ENCODE assay signal across 8 cellular contexts in the genomic region with DNA sequence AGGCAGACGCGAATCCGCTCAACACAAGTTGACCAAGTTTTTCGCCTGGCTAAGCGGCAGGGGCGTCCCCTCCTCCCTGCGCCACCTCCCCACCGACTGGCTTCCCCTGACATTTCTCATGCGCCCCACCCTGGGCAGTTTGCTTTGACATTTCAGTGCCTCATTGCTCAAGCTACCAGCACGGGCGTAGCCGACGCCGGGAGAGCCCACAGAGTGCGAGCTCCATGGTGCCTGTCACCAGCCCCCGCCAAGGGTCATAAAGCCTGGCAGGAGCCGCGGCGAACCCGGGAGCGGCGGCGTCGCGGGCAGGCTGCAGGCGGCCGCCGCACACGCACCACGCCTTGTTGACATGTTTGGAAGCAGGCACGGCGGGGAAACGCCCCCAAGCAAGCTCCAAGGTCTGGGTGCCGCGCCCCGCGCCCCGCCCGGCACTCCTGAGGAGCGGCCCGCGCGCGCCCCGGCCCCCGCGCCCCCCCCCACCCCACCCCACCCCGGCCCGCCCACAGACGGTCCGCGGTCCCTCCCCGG. TPM values are rescaled to one million over a fixed set of nuclear protein-coding genes. Genes with fewer than 3 reads are reported as not detected.
A peak's percentile ranks its signal among the peaks of the same experiment; 100 is the strongest.
DNase-seq lines count a peak whose midpoint lies in the region; ATAC-seq, FAIRE-seq and TF ChIP-seq lines count a peak whose summit lies in the region.

No MANE protein-coding gene starts in this region.

- intact Hi-C loops in left cardiac atrium (cut with DNase I) (no loop called here), prostate gland (cut with DNase I) (loop anchor here (2.0 kb wide), 2 partner anchors 34 to 300 kb away; a partner anchor contains a TSS)

- peak; percentile 67 for DNase-seq in G401 (ENCODE audit: low spot score)
- DNase-seq in GM23248 = peak; percentile 86
- peak; percentile 62 to 71 for DNase-seq in Kasumi-1 (lab: John Stamatoyannopoulos, UW)
- DNase-seq in activated naive CD8-positive, alpha-beta T cell treated with anti-CD3 and anti-CD28 coated beads, Interleukin-2, amount 50 U/mL, for 24 hours = peak; percentile 84
- peak; percentile 86 for DNase-seq in left cardiac atrium
- DNase-seq in prostate gland (ENCODE audit: low spot score) = peak; percentile 83
- peak; percentile 68 for DNase-seq in urothelium cell line (ENCODE audit: low spot score)

- no peaks in the 10 kb centered on the region for H3K9me3 Mint-ChIP-seq in activated naive CD8-positive, alpha-beta T cell treated with anti-CD3 and anti-CD28 coated beads, Interleukin-2, amount 50 U/mL, for 24 hours

- peak overlapping the region; percentile 100 for H3K4me2 ChIP-seq in GM23248 (ENCODE audit: unreplicated experiment)
- peak overlapping the region; percentile 99 for H3K4me2 ChIP-seq in SU-DHL-6 (ENCODE audit: low read depth, low read length, poor library complexity, severe bottlenecking)

- H3F3A ChIP-seq in GM23248 (ENCODE audit: insufficient read depth) (peaks cover 37% of the 10 kb centered on the region), SU-DHL-6 (ENCODE audit: insufficient read depth) (no peaks in the 10 kb centered on the region; the same call in none of the 2 replicates)

- peaks cover 5% of the 10 kb centered on the region; the same call in 1 of the 2 replicates for H3K36me3 ChIP-seq in GM23248 (ENCODE audit: low read depth)
- 0 out of 2 replicates have a peak, but pooled peaks cover 5% of the 10 kb centered on the region for H3K36me3 ChIP-seq in SU-DHL-6 (ENCODE audit: low read length)
- H3K36me3 ChIP-seq in prostate gland = no peaks in the 10 kb centered on the region

- H3K4me3 ChIP-seq in GM23248 = peak overlapping the region; percentile 93
- H3K4me3 ChIP-seq in SU-DHL-6 (ENCODE audit: insufficient read depth, low read length, poor library complexity, severe bottlenecking) = peak overlapping the region; percentile 98
- H3K4me3 ChIP-seq in prostate gland = peak overlapping the region; percentile 96 to 97

- H3K79me2 ChIP-seq in GM23248 (ENCODE audit: insufficient read depth) = peaks cover 61% of the 10 kb centered on the region
- peaks cover 51% of the 10 kb centered on the region for H3K79me2 ChIP-seq in SU-DHL-6 (ENCODE audit: insufficient read depth, low read length)

- H3K27ac Mint-ChIP-seq in activated naive CD8-positive, alpha-beta T cell treated with anti-CD3 and anti-CD28 coated beads, Interleukin-2, amount 50 U/mL, for 24 hours = peak overlapping the region; percentile 80

- H3K4me1 ChIP-seq in GM23248 (ENCODE audit: insufficient read depth) (peaks cover 46% of the 10 kb centered on the region), prostate gland (replicated peaks) (no peaks in the 10 kb centered on the region)

- FAIRE-seq in urothelium cell line (lab: Jason Lieb, UNC) = no peak

- peaks cover 61% of the 10 kb centered on the region for H3K4me1 Mint-ChIP-seq in activated naive CD8-positive, alpha-beta T cell treated with anti-CD3 and anti-CD28 coated beads, Interleukin-2, amount 50 U/mL, for 24 hours

- H3K9me2 ChIP-seq in GM23248 (ENCODE audit: insufficient read depth) (no peaks in the 10 kb centered on the region), SU-DHL-6 (replicated peaks; ENCODE audit: insufficient read depth, low read length) (no peaks in the 10 kb centered on the region)

- H3K9ac ChIP-seq in GM23248 (peak overlapping the region; percentile 99), SU-DHL-6 (ENCODE audit: low read length) (peak overlapping the region; percentile 98)

- TF ChIP-seq POLR2A in prostate gland (IDR thresholded peaks at IDR 0.05) = no peak

- H3K9me3 ChIP-seq in GM23248 (ENCODE audit: low read depth) = no peaks in the 10 kb centered on the region
- no peaks in the 10 kb centered on the region for H3K9me3 ChIP-seq in SU-DHL-6 (ENCODE audit: insufficient read depth, low read length)
- H3K9me3 ChIP-seq in prostate gland = no peaks in the 10 kb centered on the region

- in situ Hi-C loops in G401 (cut with HindIII; ENCODE audit: low sequenced_read_pairs) = no loop called here
- in situ Hi-C loops in GM23248 (cut with MboI) = no loop called here

- H3K4me3 Mint-ChIP-seq in activated naive CD8-positive, alpha-beta T cell treated with anti-CD3 and anti-CD28 coated beads, Interleukin-2, amount 50 U/mL, for 24 hours = peak overlapping the region; percentile 95

- no peak for TF ChIP-seq CTCF in SU-DHL-6 (IDR thresholded peaks at IDR 0.05; ENCODE audit: insufficient read depth, low read length, poor library complexity, severe bottlenecking)
- no peak for TF ChIP-seq CTCF in prostate gland (IDR thresholded peaks at IDR 0.05)

- 0 to 1% methylated on average over 33 to 37 of the region's 53 CpGs for WGBS in GM23248 (ENCODE audit: low coverage in 1 of 2, low lambda C conversion rate in 2 of 2, missing lambda C conversion rate in 2 of 2), 2 experiments
- 4% methylated on average over 18 of the region's 53 CpGs for WGBS in prostate gland

- ATAC-seq in activated naive CD8-positive, alpha-beta T cell treated with anti-CD3 and anti-CD28 coated beads, Interleukin-2, amount 50 U/mL, for 24 hours = peak; percentile 81
- peak; percentile 83 to 85 for ATAC-seq in left cardiac atrium

- peak overlapping the region; percentile 66; the same call in 1 of the 2 replicates for H2AFZ ChIP-seq in GM23248
- no peak overlapping the region for H2AFZ ChIP-seq in SU-DHL-6 (ENCODE audit: low read depth, low read length, severe bottlenecking)

- H3K27ac ChIP-seq in GM23248 = peak overlapping the region; percentile 95
- H3K27ac ChIP-seq in SU-DHL-6 (ENCODE audit: low read depth, low read length) = peak overlapping the region; percentile 92
- H3K27ac ChIP-seq in prostate gland = peak overlapping the region; percentile 98 to 99

- H3K27me3 Mint-ChIP-seq in activated naive CD8-positive, alpha-beta T cell treated with anti-CD3 and anti-CD28 coated beads, Interleukin-2, amount 50 U/mL, for 24 hours = peaks cover 3% of the 10 kb centered on the region

- no peaks in the 10 kb centered on the region for H3K27me3 ChIP-seq in GM23248 (replicated peaks; ENCODE audit: insufficient read depth)
- no peaks in the 10 kb centered on the region for H3K27me3 ChIP-seq in SU-DHL-6 (ENCODE audit: low read length)
- no peaks in the 10 kb centered on the region for H3K27me3 ChIP-seq in prostate gland (replicated peaks; ENCODE audit: insufficient read depth)

- peaks cover 8% of the 10 kb centered on the region for H3K36me3 Mint-ChIP-seq in activated naive CD8-positive, alpha-beta T cell treated with anti-CD3 and anti-CD28 coated beads, Interleukin-2, amount 50 U/mL, for 24 hours (ENCODE audit: low read depth)

- H4K20me1 ChIP-seq in GM23248 (ENCODE audit: insufficient read depth) = peaks cover 27% of the 10 kb centered on the region; the same call in 1 of the 2 replicates
- H4K20me1 ChIP-seq in SU-DHL-6 (ENCODE audit: low read depth, low read length) = peaks cover 19% of the 10 kb centered on the region

RNA-seq across cellular contexts. Expression of a gene that starts 0.6 kb away (rescaled TPM):
- 18.5 and 21.8 TPM in 2 replicates for total RNA-seq in G401 (2014; rRNA removed; shearing (Covaris generic))
- total RNA-seq in GM23248 (2014; rRNA removed; shearing (Covaris generic)) = 76.1 and 83.1 TPM in 2 replicates
- polyA plus RNA-seq in GM23248 (2016; fragmentation: Nextera tagmentation; extraction: Ambion mirVana) = 44.8 and 45.1 TPM in 2 replicates
- total RNA-seq in left cardiac atrium = 10 to 100 TPM; 33.2 to 33.3 TPM
- total RNA-seq in prostate gland = 100 to 1,000 TPM in 1 of 2 donors, 10 to 100 TPM in 1; 85.6 to 113 TPM

RNA-seq across cellular contexts. Expression of a gene that starts 34.4 kb away (rescaled TPM):
- 13.0 and 19.5 TPM in 2 replicates for total RNA-seq in G401 (2014; rRNA removed; shearing (Covaris generic))
- 32.4 and 35.9 TPM in 2 replicates for total RNA-seq in GM23248 (2014; rRNA removed; shearing (Covaris generic))
- 35.3 and 36.4 TPM in 2 replicates for polyA plus RNA-seq in GM23248 (2016; fragmentation: Nextera tagmentation; extraction: Ambion mirVana)
- total RNA-seq in left cardiac atrium (10 to 100 TPM; 21.0 to 22.0 TPM), prostate gland (10 to 100 TPM; 27.1 to 34.3 TPM)

Comparison
In these comparisons a context has a peak if more than half of its experiments do, and no peak if none do; other contexts are left out.
1. Peak in every context shown above with its lines: DNase-seq, ATAC-seq, H3K4me3 ChIP-seq and H3K27ac ChIP-seq.